ENCODE assay signal across 8 cellular contexts in the genomic region with DNA sequence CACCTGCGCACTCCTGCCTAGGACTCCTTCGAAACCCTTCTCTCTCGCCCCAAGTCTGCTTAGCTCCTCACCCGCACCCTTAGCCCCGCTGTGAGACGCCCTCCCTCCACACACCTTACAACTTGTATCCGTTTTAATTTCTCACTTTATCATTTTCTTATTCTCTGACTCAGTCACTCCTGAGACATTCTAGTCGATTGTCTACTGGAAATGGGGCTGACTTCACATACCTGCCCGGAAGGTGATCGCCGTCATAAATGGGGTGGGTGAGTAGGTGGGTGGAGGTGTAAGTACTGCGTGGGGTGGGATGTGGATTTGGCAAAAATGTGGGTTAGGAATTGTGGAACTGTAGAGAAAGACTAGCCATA. TPM values are rescaled to one million over a fixed set of nuclear protein-coding genes. Genes with fewer than 3 reads are reported as not detected.
A peak's percentile ranks its signal among the peaks of the same experiment; 100 is the strongest.
DNase-seq lines count a peak whose midpoint lies in the region; ATAC-seq, FAIRE-seq and TF ChIP-seq lines count a peak whose summit lies in the region.

No MANE protein-coding gene starts in this region.

- H3K4me2 ChIP-seq in keratinocyte (ENCODE audit: control insufficient read depth, extremely low read depth, insufficient read depth, low read depth, low read length), result peak overlapping the region; percentile 81

- peaks cover 5% of the 10 kb centered on the region for H3K36me3 Mint-ChIP-seq in activated naive CD8-positive, alpha-beta T cell treated with anti-CD3 and anti-CD28 coated beads, Interleukin-2, amount 10 ng/mL, durations not matched to agents 7 days and 5 days

- peaks cover 34% of the 10 kb centered on the region for H3K27me3 Mint-ChIP-seq in activated naive CD8-positive, alpha-beta T cell treated with anti-CD3 and anti-CD28 coated beads, Interleukin-2, amount 10 ng/mL, durations not matched to agents 7 days and 5 days

- peaks cover 49% of the 10 kb centered on the region for H3K79me2 ChIP-seq in keratinocyte (ENCODE audit: control insufficient read depth, insufficient read depth, low read length)

- no peak for TF ChIP-seq CTCF in RWPE2 (IDR thresholded peaks at IDR 0.05; ENCODE audit: poor library complexity, severe bottlenecking)
- no peak for TF ChIP-seq CTCF in keratinocyte (optimal IDR thresholded peaks at IDR 0.05 in 1 of 3, IDR thresholded peaks at IDR 0.05 in 1 of 3, conservative IDR thresholded peaks at IDR 0.05 in 1 of 3; ENCODE audit: extremely low read depth in 1 of 3, insufficient read depth in 2 of 3, low read length in 3 of 3)

- no peak for DNase-seq in RWPE2 (ENCODE audit: low spot score)
- no peak for DNase-seq in activated naive CD8-positive, alpha-beta T cell treated with anti-CD3 and anti-CD28 coated beads, Interleukin-2, amount 10 ng/mL, durations not matched to agents 7 days and 5 days
- DNase-seq in keratinocyte (ENCODE audit: low read depth, low spot score), result no peak
- peak; percentile 67 for DNase-seq in stimulated activated CD4-positive, alpha-beta T cell treated with anti-CD3 and anti-CD28 coated beads, Interleukin-4, amount 100 ng/mL, for 1 hour
- no peak for DNase-seq in NCI-H2081 treated with DMSO at 0.1 percent for 48 hours (lab: John Stamatoyannopoulos, UW)
- no peak for DNase-seq in NCI-H1436 treated with DMSO at 0.1 percent for 48 hours (lab: John Stamatoyannopoulos, UW)

- ATAC-seq in GM18508 (IDR thresholded peaks at IDR 0.05; ENCODE audit: insufficient read depth, unreplicated experiment), result peak; percentile 21
- ATAC-seq in HG02852 (IDR thresholded peaks at IDR 0.05; ENCODE audit: unreplicated experiment), result peak; percentile 29
- peak; percentile 10; the same call in 2 of the 3 replicates for ATAC-seq in RWPE2 (ENCODE audit: low read depth)
- ATAC-seq in activated naive CD8-positive, alpha-beta T cell treated with anti-CD3 and anti-CD28 coated beads, Interleukin-2, amount 10 ng/mL, durations not matched to agents 7 days and 5 days (ENCODE audit: low read depth), result peak; percentile 38

- H3K9me1 ChIP-seq in keratinocyte (ENCODE audit: control insufficient read depth, extremely low read depth, insufficient read depth, low read length), result no peaks in the 10 kb centered on the region

- POLR2A ChIA-PET in activated naive CD8-positive, alpha-beta T cell treated with anti-CD3 and anti-CD28 coated beads, Interleukin-2, amount 10 ng/mL, durations not matched to agents 7 days and 5 days (lab: Charles Lee), result interaction anchor here (0.5 to 1.8 kb wide), 7 partner anchors 10 to 90 kb away, joined by 3 to 14 read pairs (median 3); no protein-coding TSS in a partner anchor

- no peaks in the 10 kb centered on the region for H4K20me1 ChIP-seq in keratinocyte (ENCODE audit: control insufficient read depth, extremely low read depth, insufficient read depth, low read length)

- H3K4me1 ChIP-seq in RWPE2 (ENCODE audit: insufficient read depth, poor library complexity, severe bottlenecking) (peaks cover 39% of the 10 kb centered on the region), keratinocyte (ENCODE audit: control insufficient read depth, extremely low read depth, insufficient read depth, low read length) (peaks cover 42% of the 10 kb centered on the region)

- peak overlapping the region; percentile 21 for H2AFZ ChIP-seq in keratinocyte (ENCODE audit: control insufficient read depth, low read length)

- peak overlapping the region; percentile 98 for H3K9ac ChIP-seq in keratinocyte (ENCODE audit: control insufficient read depth, extremely low read depth, insufficient read depth, low read length)

- H3K4me3 ChIP-seq in RWPE2 (ENCODE audit: severe bottlenecking) (peak overlapping the region; percentile 60), keratinocyte (ENCODE audit: control insufficient read depth in 2 of 3, extremely low read depth in 1 of 3, insufficient read depth in 2 of 3, low read depth in 1 of 3, low read length in 3 of 3) (peak overlapping the region; percentile 89 to 95 (median 89))

- peaks cover 20% of the 10 kb centered on the region; the same call in 1 of the 2 replicates for H3K36me3 ChIP-seq in RWPE2 (ENCODE audit: low read depth)
- peaks cover 0 to 1% of the 10 kb centered on the region in 2 experiments for H3K36me3 ChIP-seq in keratinocyte (ENCODE audit: control insufficient read depth in 2 of 2, extremely low read depth in 1 of 2, insufficient read depth in 2 of 2, low read length in 2 of 2)

- peaks cover 40% of the 10 kb centered on the region for H3K4me1 Mint-ChIP-seq in activated naive CD8-positive, alpha-beta T cell treated with anti-CD3 and anti-CD28 coated beads, Interleukin-2, amount 10 ng/mL, durations not matched to agents 7 days and 5 days

- H3K9me3 Mint-ChIP-seq in activated naive CD8-positive, alpha-beta T cell treated with anti-CD3 and anti-CD28 coated beads, Interleukin-2, amount 10 ng/mL, durations not matched to agents 7 days and 5 days, result no peaks in the 10 kb centered on the region

- peak overlapping the region; percentile 97 for H3K27ac ChIP-seq in RWPE2 (ENCODE audit: poor library complexity, severe bottlenecking)
- H3K27ac ChIP-seq in keratinocyte (ENCODE audit: control insufficient read depth, insufficient read depth, low read length), result peak overlapping the region; percentile 96

- H3K4me3 Mint-ChIP-seq in activated naive CD8-positive, alpha-beta T cell treated with anti-CD3 and anti-CD28 coated beads, Interleukin-2, amount 10 ng/mL, durations not matched to agents 7 days and 5 days, result peak overlapping the region; percentile 97

- FAIRE-seq in keratinocyte (lab: Jason Lieb, UNC), result peak; percentile 51

- H3K9me3 ChIP-seq in RWPE2 (ENCODE audit: severe bottlenecking) (no peaks in the 10 kb centered on the region), keratinocyte (ENCODE audit: control insufficient read depth, low read depth, low read length) (no peaks in the 10 kb centered on the region)

- peak overlapping the region; percentile 79 for H3K27ac Mint-ChIP-seq in activated naive CD8-positive, alpha-beta T cell treated with anti-CD3 and anti-CD28 coated beads, Interleukin-2, amount 10 ng/mL, durations not matched to agents 7 days and 5 days

- H3K27me3 ChIP-seq in RWPE2 (ENCODE audit: insufficient read depth, poor library complexity, severe bottlenecking) (no peaks in the 10 kb centered on the region), keratinocyte (ENCODE audit: control insufficient read depth, extremely low read depth, insufficient read depth, low read length) (no peaks in the 10 kb centered on the region)

- dilution Hi-C loops in keratinocyte (cut with MboI; ENCODE audit: extremely low pct_ligation_motif_present, low sequenced_read_pairs), result no loop called here

RNA-seq across cellular contexts. Expression of gene NDFIP2, which starts 0.7 kb away (rescaled TPM):
- 1 to 10 TPM; 6.7 to 9.8 TPM for total RNA-seq in activated naive CD8-positive, alpha-beta T cell treated with anti-CD3 and anti-CD28 coated beads, Interleukin-2, amount 10 ng/mL, durations not matched to agents 7 days and 5 days
- 119 to 244 TPM (median 209 TPM) in 3 replicates for polyA plus RNA-seq in keratinocyte
- 126 TPM for polyA plus RNA-seq in keratinocyte (2011; ENCODE audit: low read depth)
- polyA plus RNA-seq in keratinocyte (2011; cell fraction: cytosol; rRNA removed), result 83.4 and 168 TPM in 2 replicates
- 141 and 143 TPM in 2 replicates for polyA plus RNA-seq in keratinocyte (2011; cell fraction: nucleus; rRNA removed)
- polyA plus RNA-seq in keratinocyte (2012; ENCODE audit: low replicate concordance), result 109 and 156 TPM in 2 replicates
- 113 to 127 TPM (median 125 TPM) in 3 replicates for polyA minus RNA-seq in keratinocyte
- polyA minus RNA-seq in keratinocyte (2011; cell fraction: cytosol; rRNA and poly(A)+ RNA removed), result 103 TPM
- polyA minus RNA-seq in keratinocyte (2011; cell fraction: nucleus; rRNA and poly(A)+ RNA removed), result 127 and 253 TPM in 2 replicates
